ENCODE assay signal across 17 cellular contexts in genomic region chr16:59604331-59604730, GRCh38.
"Had no signal": no experiment of that assay in that cellular context is flagged by ENCODE, and none has a peak within 500 bp of the region (broad histone marks: within the 10 kb centered on the region; RNA-seq: fewer than 3 reads in every experiment).

No MANE protein-coding gene starts in this region.

- ATAC-seq: activated T-cell treated with anti-CD3 and anti-CD28 coated beads, Interleukin-2, amount 50 U/mL, for 4 hours; heart left ventricle; right cardiac atrium; stimulated activated effector memory CD8-positive, alpha-beta T cell treated with anti-CD3 and anti-CD28 coated beads, Interleukin-12 subunit alpha, Interleukin-12 subunit beta, amount 100 ng/mL, for 72 hours had no signal

- H3K36me3 Mint-ChIP-seq: activated naive CD8-positive, alpha-beta T cell; stimulated activated effector memory CD8-positive, alpha-beta T cell treated with anti-CD3 and anti-CD28 coated beads, Interleukin-12 subunit alpha, Interleukin-12 subunit beta, amount 100 ng/mL, for 72 hours had no signal

- H3K4me3 ChIP-seq: ascending aorta, heart left ventricle, thyroid gland had no signal

- H3K9me3 Mint-ChIP-seq: nephron had no signal

- H3K4me3 Mint-ChIP-seq: activated naive CD8-positive, alpha-beta T cell; activated T-cell treated with anti-CD3 and anti-CD28 coated beads, Interleukin-2, amount 50 U/mL, for 4 hours; nephron; stimulated activated effector memory CD8-positive, alpha-beta T cell treated with anti-CD3 and anti-CD28 coated beads, Interleukin-12 subunit alpha, Interleukin-12 subunit beta, amount 100 ng/mL, for 72 hours; T-helper 2 cell treated with Interferon-gamma antibody and Interleukin-4, amounts not matched to agents 5 μg/mL and 100 μg/mL, for 36 hours had no signal

- H3K4me1 ChIP-seq: ascending aorta, heart left ventricle, thyroid gland had no signal

- H3K9me3 ChIP-seq: ascending aorta, heart left ventricle, thyroid gland had no signal

- H3K36me3 ChIP-seq: ascending aorta, heart left ventricle, thyroid gland had no signal

- H3K4me1 Mint-ChIP-seq: nephron; stimulated activated effector memory CD8-positive, alpha-beta T cell treated with anti-CD3 and anti-CD28 coated beads, Interleukin-12 subunit alpha, Interleukin-12 subunit beta, amount 100 ng/mL, for 72 hours had no signal

- H3K27ac Mint-ChIP-seq: activated naive CD8-positive, alpha-beta T cell; nephron; progenitor cell of endocrine pancreas; stimulated activated effector memory CD8-positive, alpha-beta T cell treated with anti-CD3 and anti-CD28 coated beads, Interleukin-12 subunit alpha, Interleukin-12 subunit beta, amount 100 ng/mL, for 72 hours; T-helper 2 cell treated with Interferon-gamma antibody and Interleukin-4, amounts not matched to agents 5 μg/mL and 100 μg/mL, for 36 hours had no signal

- H3K27me3 Mint-ChIP-seq: activated naive CD8-positive, alpha-beta T cell; progenitor cell of endocrine pancreas had no signal

- H3K27me3 ChIP-seq: ascending aorta, heart left ventricle, thyroid gland had no signal

- H3K27ac ChIP-seq: ascending aorta, heart left ventricle, thyroid gland had no signal

- DNase-seq: activated CD4-positive, alpha-beta T cell treated with anti-CD3 and anti-CD28 coated beads, Interleukin-2, amount 50 U/mL, for 4 hours; activated CD4-positive, CD25-positive, alpha-beta regulatory T cell treated with anti-CD3 and anti-CD28 coated beads, Interleukin-2, amount 50 U/mL, for 72 hours; activated effector memory CD4-positive, alpha-beta T cell treated with anti-CD3 and anti-CD28 coated beads, Interleukin-2, amount 50 U/mL, for 16 hours; activated T-cell treated with anti-CD3 and anti-CD28 coated beads, Interleukin-2, amount 50 U/mL, for 4 hours; caudate nucleus; effector memory CD4-positive, alpha-beta T cell; heart left ventricle; mesenchymal stem cell; occipital lobe; right cardiac atrium; thyroid gland had no signal
